Comparison of ENCODE assay signal across 1 cellular context in the genomic region with DNA sequence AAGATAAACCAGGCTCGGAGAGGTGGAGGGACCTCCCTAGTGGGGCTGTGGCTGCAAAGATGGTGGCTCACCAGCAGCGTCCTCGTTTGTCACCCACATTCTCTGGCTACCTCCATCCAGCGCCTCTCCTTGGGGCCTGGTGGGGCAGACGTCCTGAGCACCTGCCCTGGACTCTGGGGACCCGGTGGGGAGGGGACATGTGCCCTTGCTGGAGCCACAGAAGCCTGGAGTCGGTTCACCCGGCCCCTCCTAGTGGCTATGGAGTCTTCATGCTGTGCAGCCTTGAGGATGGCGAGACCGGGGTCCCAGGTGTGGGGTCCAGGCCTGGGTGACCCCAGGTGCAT.
TF ChIP-seq lines count a peak whose summit lies in the region.

No MANE protein-coding gene starts in this region.

TF ChIP-seq in H1, 55 proteins besides CTCF, POLR2A, EP300 and RAD21:
- TF ChIP-seq TCF12 (IDR thresholded peaks at IDR 0.05; ENCODE audit: low read depth, low read length) (no peak), CBX5 (IDR thresholded peaks at IDR 0.05; ENCODE audit: low read depth, low read length) (no peak), RBBP5 (IDR thresholded peaks at IDR 0.05; ENCODE audit: borderline replicate concordance, low read depth, low read length) (no peak), EZH2 (IDR thresholded peaks at IDR 0.05; ENCODE audit: low read depth, low read length, severe bottlenecking) (no peak), GTF2F1 (IDR thresholded peaks at IDR 0.05; ENCODE audit: borderline replicate concordance, low read depth, low read length) (no peak), SP4 (IDR thresholded peaks at IDR 0.05; ENCODE audit: low read length) (no peak), MAFK (IDR thresholded peaks at IDR 0.05; ENCODE audit: low read depth, low read length) (no peak), GABPA (IDR thresholded peaks at IDR 0.05; ENCODE audit: borderline replicate concordance, insufficient read depth, low read length) (no peak), ZNF274 (IDR thresholded peaks at IDR 0.05; ENCODE audit: borderline replicate concordance, extremely low read depth, low read length) (no peak), CHD1 (IDR thresholded peaks at IDR 0.05; ENCODE audit: low read depth, low read length) (no peak), SP1 (IDR thresholded peaks at IDR 0.05; ENCODE audit: low read depth, low read length) (no peak), BCL11A (IDR thresholded peaks at IDR 0.05; ENCODE audit: low read depth in 2 of 2, low read length in 2 of 2) (no peak), POLR2AphosphoS5 (IDR thresholded peaks at IDR 0.05; ENCODE audit: low read depth, low read length) (no peak), RFX5 (IDR thresholded peaks at IDR 0.05; ENCODE audit: borderline replicate concordance, low read depth, low read length) (no peak), POU5F1 (IDR thresholded peaks at IDR 0.05; ENCODE audit: low read depth, low read length) (no peak), CREB1 (IDR thresholded peaks at IDR 0.05) (no peak), JUND (IDR thresholded peaks at IDR 0.05; ENCODE audit: low read length) (no peak), USF2 (IDR thresholded peaks at IDR 0.05; ENCODE audit: low read length) (no peak)
